Comparison of ENCODE assay signal across 19 cellular contexts in the genomic region with DNA sequence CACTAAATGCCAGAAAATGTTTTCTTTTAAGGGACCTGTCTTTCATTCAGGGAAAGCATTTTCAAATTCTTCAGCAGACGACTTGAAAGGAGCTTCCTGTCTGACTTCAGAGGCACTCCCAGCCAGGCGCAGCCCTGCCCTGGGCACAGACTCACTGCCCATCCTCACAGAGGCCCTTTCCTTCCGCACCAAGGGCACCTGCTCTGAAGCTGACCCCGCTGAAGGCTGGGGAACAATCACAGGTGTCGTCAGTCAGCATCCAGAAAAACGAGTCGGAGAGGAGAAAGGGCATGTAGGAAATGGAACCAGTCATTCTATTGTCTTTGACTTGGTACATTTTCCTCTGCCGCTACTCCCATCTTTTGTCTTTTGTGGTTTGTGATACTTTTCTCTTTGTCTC.
DNase-seq lines count a peak whose midpoint lies in the region; ATAC-seq and TF ChIP-seq lines count a peak whose summit lies in the region.
"Had no signal": no experiment of that assay in that cellular context is flagged by ENCODE, and none has a peak within 500 bp of the region (broad histone marks: within the 10 kb centered on the region; RNA-seq: fewer than 3 reads in every experiment).

No MANE protein-coding gene starts in this region.

- no peak overlapping the region for H4K5ac ChIP-seq in IMR-90 (ENCODE audit: low read depth, low read length)

- in situ Hi-C loops in IMR-90 (cut with MboI; ENCODE audit: low sequenced_read_pairs): no loop called here

- dilution Hi-C loops in IMR-90 (cut with HindIII; ENCODE audit: low sequenced_read_pairs, unreplicated experiment): no loop called here

- no peaks in the 10 kb centered on the region for H4K20me1 ChIP-seq in IMR-90 (ENCODE audit: insufficient read depth, low read length)

- no peak for DNase-seq in IMR-90
- peak; percentile 9 for DNase-seq in dermis blood vessel endothelial cell
- DNase-seq in esophagus squamous epithelium (lab: John Stamatoyannopoulos, UW): no peak
- no peak for DNase-seq in NCI-H345 (lab: John Stamatoyannopoulos, UW)
- no peak for DNase-seq in AML-193 (lab: John Stamatoyannopoulos, UW)
- DNase-seq in BE2C: no peak
- DNase-seq: CD4-positive, CD25-positive, alpha-beta regulatory T cell; GOT3; HCEC 1CT; NCI-H1092; NCI-H1417 treated with DMSO at 0.1 percent for 48 hours; NCI-H1694 treated with DMSO at 0.1 percent for 48 hours; NCI-H2081; NCI-H2171 treated with DMSO at 0.1 percent for 48 hours; NCI-H524; NCI-H774; SJCRH30 had no signal

- no peak overlapping the region for H3K4ac ChIP-seq in IMR-90 (ENCODE audit: low read depth, low read length)

- WGBS in IMR-90 (ENCODE audit: extremely low coverage in 2 of 2, insufficient read length in 1 of 2), 2 experiments: no CpG with 5 or more reads among the region's 8 CpGs
- WGBS in esophagus squamous epithelium, 2 donors: 13 to 27% methylated on average over 7 to 8 of the region's 8 CpGs

- no peak overlapping the region for H2AK9ac ChIP-seq in IMR-90 (replicated peaks; ENCODE audit: low read depth, low read length, poor library complexity)

- no peak overlapping the region for H3K4me2 ChIP-seq in IMR-90 (ENCODE audit: low read depth, low read length)

- H3K27me3 ChIP-seq in IMR-90 (ENCODE audit: control insufficient read depth, insufficient read depth, low read length) (peaks cover under 1% of the 10 kb centered on the region; the same call in 1 of the 2 replicates), esophagus squamous epithelium (no peaks in the 10 kb centered on the region), BE2C (no peaks in the 10 kb centered on the region)
- H3K27me3 ChIP-seq: SJCRH30 had no signal

- H3K9me3 ChIP-seq in IMR-90 (ENCODE audit: control insufficient read depth, insufficient read depth, low read length) (no peaks in the 10 kb centered on the region), esophagus squamous epithelium (no peaks in the 10 kb centered on the region), BE2C (no peaks in the 10 kb centered on the region)
- H3K9me3 ChIP-seq: SJCRH30 had no signal

- H3K79me1 ChIP-seq in IMR-90 (ENCODE audit: low read depth in 1 of 2, low read length in 2 of 2): no peaks in the 10 kb centered on the region

- no peak for TF ChIP-seq RAD21 in IMR-90 (IDR thresholded peaks at IDR 0.05; ENCODE audit: low read length)

- H4K91ac ChIP-seq in IMR-90 (ENCODE audit: insufficient read depth, low read depth, low read length): no peak overlapping the region

- H3K4me3 ChIP-seq in IMR-90 (ENCODE audit: insufficient read depth, low read depth, low read length) (no peak overlapping the region), esophagus squamous epithelium (no peak overlapping the region), BE2C (ENCODE audit: low read depth, low read length) (no peak overlapping the region)
- H3K4me3 ChIP-seq: SJCRH30 had no signal

- no peak for ATAC-seq in IMR-90 (ENCODE audit: low read depth)
- no peak for ATAC-seq in HG02884 (IDR thresholded peaks at IDR 0.05; ENCODE audit: unreplicated experiment)
- ATAC-seq: Right ventricle myocardium inferior had no signal

- H2BK5ac ChIP-seq in IMR-90 (ENCODE audit: low read depth, low read length, poor library complexity, severe bottlenecking): no peak overlapping the region

- CTCF ChIA-PET in IMR-90 (lab: Yijun Ruan, JAX): no interaction called here

- H3K56ac ChIP-seq in IMR-90 (ENCODE audit: extremely low read depth, insufficient read depth, low read length): no peak overlapping the region

- TF ChIP-seq POLR2A in IMR-90 (IDR thresholded peaks at IDR 0.05; ENCODE audit: low read depth, low read length): no peak
- TF ChIP-seq POLR2A in esophagus squamous epithelium (IDR thresholded peaks at IDR 0.05): no peak

- no peak overlapping the region for H4K8ac ChIP-seq in IMR-90 (ENCODE audit: low read depth in 2 of 2, low read length in 2 of 2)

- no peak overlapping the region for H2BK120ac ChIP-seq in IMR-90 (ENCODE audit: low read depth, low read length)

- no peaks in the 10 kb centered on the region for H3K4me1 ChIP-seq in IMR-90 (ENCODE audit: control insufficient read depth, insufficient read depth, low read length)
- peaks cover 10 to 44% (median 19%) of the 10 kb centered on the region in 3 donors for H3K4me1 ChIP-seq in esophagus squamous epithelium
- H3K4me1 ChIP-seq in BE2C: no peaks in the 10 kb centered on the region
- H3K4me1 ChIP-seq: SJCRH30 had no signal

- no peak overlapping the region for H3K27ac ChIP-seq in IMR-90 (ENCODE audit: insufficient read depth, low read length)
- peak overlapping the region; percentile 51 to 87 (median 79) for H3K27ac ChIP-seq in esophagus squamous epithelium
- H3K27ac ChIP-seq: SJCRH30 had no signal

- intact Hi-C loops in IMR-90 (cut with micrococcal nuclease): no loop called here
- intact Hi-C loops in esophagus squamous epithelium (cut with DNase I): no loop called here

- H3K36me3 ChIP-seq in IMR-90 (ENCODE audit: control insufficient read depth, insufficient read depth, low read length) (no peaks in the 10 kb centered on the region), esophagus squamous epithelium (no peaks in the 10 kb centered on the region), BE2C (no peaks in the 10 kb centered on the region)
- H3K36me3 ChIP-seq: SJCRH30 had no signal

- TF ChIP-seq CTCF in IMR-90 (conservative IDR thresholded peaks at IDR 0.05; ENCODE audit: low read depth, low read length) (no peak), esophagus squamous epithelium (IDR thresholded peaks at IDR 0.05) (no peak), BE2C (IDR thresholded peaks at IDR 0.05; ENCODE audit: low read depth, low read length) (no peak)

- no peak overlapping the region for H3K9ac ChIP-seq in IMR-90 (ENCODE audit: low read depth, low read length)

- H2BK15ac ChIP-seq in IMR-90 (ENCODE audit: low read depth, low read length): no peak overlapping the region

- H2BK20ac ChIP-seq in IMR-90 (ENCODE audit: low read depth, low read length): no peak overlapping the region

- no peaks in the 10 kb centered on the region for H3K9me1 ChIP-seq in IMR-90 (ENCODE audit: insufficient read depth, low read length)

- no peak overlapping the region for H3K18ac ChIP-seq in IMR-90 (ENCODE audit: low read depth, low read length)

- no peak overlapping the region for H3K14ac ChIP-seq in IMR-90 (replicated peaks; ENCODE audit: low read depth, low read length)

- no peak overlapping the region for H2AK5ac ChIP-seq in IMR-90 (ENCODE audit: low read depth, low read length)

- BruUV-seq in IMR-90 (replicated peaks; lab: Mats Ljungman, UMichigan): no TSS peak

- peak overlapping the region; percentile 44 for H2AFZ ChIP-seq in IMR-90 (replicated peaks; ENCODE audit: low read length, poor library complexity)

- POLR2A ChIA-PET in IMR-90 (lab: Charles Lee; ENCODE audit: unreplicated experiment): interaction anchor here (0.7 kb wide), 1 partner anchor 293 kb away, joined by 3 read pairs; no protein-coding TSS in a partner anchor

- no peak overlapping the region; the same call in 1 of the 2 replicates for H3K23ac ChIP-seq in IMR-90 (ENCODE audit: low read depth, low read length)

TF ChIP-seq in IMR-90, 13 proteins besides CTCF, POLR2A, EP300 and RAD21:
- TF ChIP-seq BHLHE40 (IDR thresholded peaks at IDR 0.05; ENCODE audit: low read depth, low read length) (no peak), RCOR1 (IDR thresholded peaks at IDR 0.05; ENCODE audit: insufficient replicate concordance, low read length) (no peak), CHD1 (IDR thresholded peaks at IDR 0.05; ENCODE audit: low read depth, low read length) (no peak), RFX5 (IDR thresholded peaks at IDR 0.05; ENCODE audit: low read depth, low read length) (no peak), MAFK (IDR thresholded peaks at IDR 0.05; ENCODE audit: low read depth, low read length) (no peak), FOS (IDR thresholded peaks at IDR 0.05; ENCODE audit: low read depth, low read length) (no peak), MAZ (IDR thresholded peaks at IDR 0.05; ENCODE audit: borderline replicate concordance, low read depth, low read length) (no peak), SMC3 (IDR thresholded peaks at IDR 0.05; ENCODE audit: low read depth, low read length) (no peak), NFE2L2 (IDR thresholded peaks at IDR 0.05; ENCODE audit: low read depth, low read length) (no peak)
- TF ChIP-seq, protein P1, sequence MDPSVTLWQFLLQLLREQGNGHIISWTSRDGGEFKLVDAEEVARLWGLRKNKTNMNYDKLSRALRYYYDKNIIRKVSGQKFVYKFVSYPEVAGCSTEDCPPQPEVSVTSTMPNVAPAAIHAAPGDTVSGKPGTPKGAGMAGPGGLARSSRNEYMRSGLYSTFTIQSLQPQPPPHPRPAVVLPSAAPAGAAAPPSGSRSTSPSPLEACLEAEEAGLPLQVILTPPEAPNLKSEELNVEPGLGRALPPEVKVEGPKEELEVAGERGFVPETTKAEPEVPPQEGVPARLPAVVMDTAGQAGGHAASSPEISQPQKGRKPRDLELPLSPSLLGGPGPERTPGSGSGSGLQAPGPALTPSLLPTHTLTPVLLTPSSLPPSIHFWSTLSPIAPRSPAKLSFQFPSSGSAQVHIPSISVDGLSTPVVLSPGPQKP (IDR thresholded peaks at IDR 0.05; ENCODE audit: borderline replicate concordance, low read depth, low read length): no peak
- TF ChIP-seq, protein P2, sequence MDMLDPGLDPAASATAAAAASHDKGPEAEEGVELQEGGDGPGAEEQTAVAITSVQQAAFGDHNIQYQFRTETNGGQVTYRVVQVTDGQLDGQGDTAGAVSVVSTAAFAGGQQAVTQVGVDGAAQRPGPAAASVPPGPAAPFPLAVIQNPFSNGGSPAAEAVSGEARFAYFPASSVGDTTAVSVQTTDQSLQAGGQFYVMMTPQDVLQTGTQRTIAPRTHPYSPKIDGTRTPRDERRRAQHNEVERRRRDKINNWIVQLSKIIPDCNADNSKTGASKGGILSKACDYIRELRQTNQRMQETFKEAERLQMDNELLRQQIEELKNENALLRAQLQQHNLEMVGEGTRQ (IDR thresholded peaks at IDR 0.05; ENCODE audit: low read depth, low read length): no peak
